In the genomic region with DNA sequence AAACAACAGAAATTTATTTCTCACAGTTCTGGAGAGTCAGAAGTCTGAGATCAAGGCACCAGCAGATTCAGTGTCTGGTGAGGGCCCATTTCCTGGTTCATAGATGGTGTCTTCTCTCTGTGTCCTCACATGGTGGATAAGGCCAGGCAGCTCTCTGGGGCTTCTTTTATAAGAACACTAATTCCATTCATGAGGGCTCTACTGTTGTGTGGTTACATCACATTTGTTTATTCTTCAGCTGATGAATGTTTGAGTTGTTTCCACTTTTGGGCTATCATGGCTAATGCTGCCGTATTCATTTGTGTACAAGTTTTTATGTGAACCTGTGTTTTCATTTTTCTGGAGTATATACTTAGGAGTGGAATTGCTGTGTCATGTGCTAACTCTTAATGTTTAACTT, we compare ENCODE assay signal across 1 cellular context.
TF ChIP-seq lines count a peak whose summit lies in the region.

No MANE protein-coding gene starts in this region.

TF ChIP-seq in HepG2, 621 proteins besides CTCF, POLR2A, EP300 and RAD21 (continued from another document):
- TF ChIP-seq SOX5 (CRISPR knock-in tag; IDR thresholded peaks at IDR 0.05; ENCODE audit: borderline replicate concordance) (0 out of 2 replicates have a peak, but pooled peaks have one; percentile 29), ELF1 (CRISPR knock-in tag; IDR thresholded peaks at IDR 0.05) (0 out of 2 replicates have a peak, but pooled peaks have one; percentile 44), GTF3A (CRISPR knock-in tag; conservative IDR thresholded peaks at IDR 0.05) (no peak), HMG20A (CRISPR knock-in tag; IDR thresholded peaks at IDR 0.05; ENCODE audit: borderline replicate concordance) (peak; percentile 51; the same call in 1 of the 2 replicates), ZNF510 (CRISPR knock-in tag; IDR thresholded peaks at IDR 0.05; ENCODE audit: low read depth) (no peak), HMG20B (CRISPR knock-in tag; conservative IDR thresholded peaks at IDR 0.05) (no peak), ZNF138 (CRISPR knock-in tag; IDR thresholded peaks at IDR 0.05; ENCODE audit: low read depth) (no peak), GATAD2A (CRISPR knock-in tag; IDR thresholded peaks at IDR 0.05) (peak; percentile 45; the same call in 1 of the 2 replicates), ZNF333 (CRISPR knock-in tag; IDR thresholded peaks at IDR 0.05; ENCODE audit: borderline replicate concordance) (no peak), FOXP1 (IDR thresholded peaks at IDR 0.05) (no peak), FOXP1 (CRISPR knock-in tag; IDR thresholded peaks at IDR 0.05) (peak; percentile 30; the same call in 1 of the 2 replicates), SOX6 (IDR thresholded peaks at IDR 0.05) (no peak), SOX6 (CRISPR knock-in tag; IDR thresholded peaks at IDR 0.05) (peak; percentile 20; the same call in 1 of the 2 replicates), ZNF629 (CRISPR knock-in tag; conservative IDR thresholded peaks at IDR 0.05) (0 out of 2 replicates have a peak, but pooled peaks have one; percentile 18), SOX13 (IDR thresholded peaks at IDR 0.05) (no peak), SOX13 (CRISPR knock-in tag; conservative IDR thresholded peaks at IDR 0.05 in 1 of 2, IDR thresholded peaks at IDR 0.05 in 1 of 2) (peak in 1 of 2 experiments; percentile 27; a peak in 1 of 4 replicates), FOXO1 (CRISPR knock-in tag; IDR thresholded peaks at IDR 0.05) (no peak), FOXA3 (CRISPR knock-in tag; IDR thresholded peaks at IDR 0.05) (0 out of 2 replicates have a peak, but pooled peaks have one; percentile 15)
- TF ChIP-seq, protein P1, sequence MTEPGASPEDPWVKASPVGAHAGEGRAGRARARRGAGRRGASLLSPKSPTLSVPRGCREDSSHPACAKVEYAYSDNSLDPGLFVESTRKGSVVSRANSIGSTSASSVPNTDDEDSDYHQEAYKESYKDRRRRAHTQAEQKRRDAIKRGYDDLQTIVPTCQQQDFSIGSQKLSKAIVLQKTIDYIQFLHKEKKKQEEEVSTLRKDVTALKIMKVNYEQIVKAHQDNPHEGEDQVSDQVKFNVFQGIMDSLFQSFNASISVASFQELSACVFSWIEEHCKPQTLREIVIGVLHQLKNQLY (CRISPR knock-in tag; IDR thresholded peaks at IDR 0.05), result no peak
- TF ChIP-seq, protein P2, sequence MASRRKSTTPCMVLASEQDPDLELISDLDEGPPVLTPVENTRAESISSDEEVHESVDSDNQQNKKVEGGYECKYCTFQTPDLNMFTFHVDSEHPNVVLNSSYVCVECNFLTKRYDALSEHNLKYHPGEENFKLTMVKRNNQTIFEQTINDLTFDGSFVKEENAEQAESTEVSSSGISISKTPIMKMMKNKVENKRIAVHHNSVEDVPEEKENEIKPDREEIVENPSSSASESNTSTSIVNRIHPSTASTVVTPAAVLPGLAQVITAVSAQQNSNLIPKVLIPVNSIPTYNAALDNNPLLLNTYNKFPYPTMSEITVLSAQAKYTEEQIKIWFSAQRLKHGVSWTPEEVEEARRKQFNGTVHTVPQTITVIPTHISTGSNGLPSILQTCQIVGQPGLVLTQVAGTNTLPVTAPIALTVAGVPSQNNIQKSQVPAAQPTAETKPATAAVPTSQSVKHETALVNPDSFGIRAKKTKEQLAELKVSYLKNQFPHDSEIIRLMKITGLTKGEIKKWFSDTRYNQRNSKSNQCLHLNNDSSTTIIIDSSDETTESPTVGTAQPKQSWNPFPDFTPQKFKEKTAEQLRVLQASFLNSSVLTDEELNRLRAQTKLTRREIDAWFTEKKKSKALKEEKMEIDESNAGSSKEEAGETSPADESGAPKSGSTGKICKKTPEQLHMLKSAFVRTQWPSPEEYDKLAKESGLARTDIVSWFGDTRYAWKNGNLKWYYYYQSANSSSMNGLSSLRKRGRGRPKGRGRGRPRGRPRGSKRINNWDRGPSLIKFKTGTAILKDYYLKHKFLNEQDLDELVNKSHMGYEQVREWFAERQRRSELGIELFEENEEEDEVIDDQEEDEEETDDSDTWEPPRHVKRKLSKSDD (CRISPR knock-in tag; IDR thresholded peaks at IDR 0.05; ENCODE audit: low read depth), result no peak
- TF ChIP-seq, protein P3, sequence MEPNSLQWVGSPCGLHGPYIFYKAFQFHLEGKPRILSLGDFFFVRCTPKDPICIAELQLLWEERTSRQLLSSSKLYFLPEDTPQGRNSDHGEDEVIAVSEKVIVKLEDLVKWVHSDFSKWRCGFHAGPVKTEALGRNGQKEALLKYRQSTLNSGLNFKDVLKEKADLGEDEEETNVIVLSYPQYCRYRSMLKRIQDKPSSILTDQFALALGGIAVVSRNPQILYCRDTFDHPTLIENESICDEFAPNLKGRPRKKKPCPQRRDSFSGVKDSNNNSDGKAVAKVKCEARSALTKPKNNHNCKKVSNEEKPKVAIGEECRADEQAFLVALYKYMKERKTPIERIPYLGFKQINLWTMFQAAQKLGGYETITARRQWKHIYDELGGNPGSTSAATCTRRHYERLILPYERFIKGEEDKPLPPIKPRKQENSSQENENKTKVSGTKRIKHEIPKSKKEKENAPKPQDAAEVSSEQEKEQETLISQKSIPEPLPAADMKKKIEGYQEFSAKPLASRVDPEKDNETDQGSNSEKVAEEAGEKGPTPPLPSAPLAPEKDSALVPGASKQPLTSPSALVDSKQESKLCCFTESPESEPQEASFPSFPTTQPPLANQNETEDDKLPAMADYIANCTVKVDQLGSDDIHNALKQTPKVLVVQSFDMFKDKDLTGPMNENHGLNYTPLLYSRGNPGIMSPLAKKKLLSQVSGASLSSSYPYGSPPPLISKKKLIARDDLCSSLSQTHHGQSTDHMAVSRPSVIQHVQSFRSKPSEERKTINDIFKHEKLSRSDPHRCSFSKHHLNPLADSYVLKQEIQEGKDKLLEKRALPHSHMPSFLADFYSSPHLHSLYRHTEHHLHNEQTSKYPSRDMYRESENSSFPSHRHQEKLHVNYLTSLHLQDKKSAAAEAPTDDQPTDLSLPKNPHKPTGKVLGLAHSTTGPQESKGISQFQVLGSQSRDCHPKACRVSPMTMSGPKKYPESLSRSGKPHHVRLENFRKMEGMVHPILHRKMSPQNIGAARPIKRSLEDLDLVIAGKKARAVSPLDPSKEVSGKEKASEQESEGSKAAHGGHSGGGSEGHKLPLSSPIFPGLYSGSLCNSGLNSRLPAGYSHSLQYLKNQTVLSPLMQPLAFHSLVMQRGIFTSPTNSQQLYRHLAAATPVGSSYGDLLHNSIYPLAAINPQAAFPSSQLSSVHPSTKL (CRISPR knock-in tag; IDR thresholded peaks at IDR 0.05), result peak; percentile 20; the same call in 1 of the 2 replicates
- TF ChIP-seq, protein P4, sequence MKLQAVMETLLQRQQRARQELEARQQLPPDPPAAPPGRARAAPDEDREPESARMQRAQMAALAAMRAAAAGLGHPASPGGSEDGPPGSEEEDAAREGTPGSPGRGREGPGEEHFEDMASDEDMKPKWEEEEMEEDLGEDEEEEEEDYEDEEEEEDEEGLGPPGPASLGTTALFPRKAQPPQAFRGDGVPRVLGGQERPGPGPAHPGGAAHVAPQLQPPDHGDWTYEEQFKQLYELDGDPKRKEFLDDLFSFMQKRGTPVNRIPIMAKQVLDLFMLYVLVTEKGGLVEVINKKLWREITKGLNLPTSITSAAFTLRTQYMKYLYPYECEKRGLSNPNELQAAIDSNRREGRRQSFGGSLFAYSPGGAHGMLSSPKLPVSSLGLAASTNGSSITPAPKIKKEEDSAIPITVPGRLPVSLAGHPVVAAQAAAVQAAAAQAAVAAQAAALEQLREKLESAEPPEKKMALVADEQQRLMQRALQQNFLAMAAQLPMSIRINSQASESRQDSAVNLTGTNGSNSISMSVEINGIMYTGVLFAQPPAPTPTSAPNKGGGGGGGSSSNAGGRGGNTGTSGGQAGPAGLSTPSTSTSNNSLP (IDR thresholded peaks at IDR 0.05; ENCODE audit: low read depth, low read length), result 0 out of 2 replicates have a peak, but pooled peaks have one; percentile 15
- TF ChIP-seq, protein P5, sequence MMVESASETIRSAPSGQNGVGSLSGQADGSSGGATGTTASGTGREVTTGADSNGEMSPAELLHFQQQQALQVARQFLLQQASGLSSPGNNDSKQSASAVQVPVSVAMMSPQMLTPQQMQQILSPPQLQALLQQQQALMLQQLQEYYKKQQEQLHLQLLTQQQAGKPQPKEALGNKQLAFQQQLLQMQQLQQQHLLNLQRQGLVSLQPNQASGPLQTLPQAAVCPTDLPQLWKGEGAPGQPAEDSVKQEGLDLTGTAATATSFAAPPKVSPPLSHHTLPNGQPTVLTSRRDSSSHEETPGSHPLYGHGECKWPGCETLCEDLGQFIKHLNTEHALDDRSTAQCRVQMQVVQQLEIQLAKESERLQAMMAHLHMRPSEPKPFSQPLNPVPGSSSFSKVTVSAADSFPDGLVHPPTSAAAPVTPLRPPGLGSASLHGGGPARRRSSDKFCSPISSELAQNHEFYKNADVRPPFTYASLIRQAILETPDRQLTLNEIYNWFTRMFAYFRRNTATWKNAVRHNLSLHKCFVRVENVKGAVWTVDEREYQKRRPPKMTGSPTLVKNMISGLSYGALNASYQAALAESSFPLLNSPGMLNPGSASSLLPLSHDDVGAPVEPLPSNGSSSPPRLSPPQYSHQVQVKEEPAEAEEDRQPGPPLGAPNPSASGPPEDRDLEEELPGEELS (CRISPR knock-in tag; IDR thresholded peaks at IDR 0.05), result peak; percentile 45; the same call in 1 of the 2 replicates
